9 cellular contexts compared by ENCODE assay signal in genomic region chr1:9687876-9688582, GRCh38. TPM values are rescaled to one million over a fixed set of nuclear protein-coding genes. Genes with fewer than 3 reads are reported as not detected.
A peak's percentile ranks its signal among the peaks of the same experiment; 100 is the strongest.
DNase-seq lines count a peak whose midpoint lies in the region; ATAC-seq and TF ChIP-seq lines count a peak whose summit lies in the region.
"Had no signal": no experiment of that assay in that cellular context is flagged by ENCODE, and none has a peak within 500 bp of the region (broad histone marks: within the 10 kb centered on the region; RNA-seq: fewer than 3 reads in every experiment).

No MANE protein-coding gene starts in this region.

- dilution Hi-C loops in mammary epithelial cell (cut with HindIII; ENCODE audit: low sequenced_read_pairs) = no loop called here

- H4K20me1 ChIP-seq in mammary epithelial cell (ENCODE audit: insufficient read depth, low read length) = no peaks in the 10 kb centered on the region

- in situ Hi-C loops in mammary epithelial cell (cut with MboI; ENCODE audit: low sequenced_read_pairs in 2 of 2) = no loop called here

- H3K4me1 ChIP-seq in mammary epithelial cell (ENCODE audit: insufficient read depth, low read length) = peaks cover 39% of the 10 kb centered on the region
- H3K4me1 ChIP-seq in right lobe of liver = peaks cover 0 to 26% (median 5%) of the 10 kb centered on the region in 4 donors
- H3K4me1 ChIP-seq in upper lobe of left lung = peaks cover 22 to 38% (median 38%) of the 10 kb centered on the region in 4 donors

- H3K27ac ChIP-seq in mammary epithelial cell (ENCODE audit: insufficient read depth, low read depth, low read length) = peak overlapping the region; percentile 23
- H3K27ac ChIP-seq in right lobe of liver = no peak overlapping the region
- H3K27ac ChIP-seq in upper lobe of left lung = peak overlapping the region in 3 of 4 donors; percentile 52 to 69 (median 67)

- WGBS in mammary epithelial cell (ENCODE audit: low coverage, missing lambda C conversion rate) = 12% methylated on average over 19 of the region's 34 CpGs
- WGBS in right lobe of liver (ENCODE audit: insufficient coverage, low coverage, low lambda C conversion rate, missing lambda C conversion rate) = 9% methylated on average over 25 of the region's 34 CpGs
- 15 to 30% methylated on average over 15 to 28 of the region's 34 CpGs for WGBS in upper lobe of left lung, 2 donors

- no peak for TF ChIP-seq POLR2A in right lobe of liver (IDR thresholded peaks at IDR 0.05)
- no peak for TF ChIP-seq POLR2A in upper lobe of left lung (IDR thresholded peaks at IDR 0.05)

- no peak for TF ChIP-seq EP300 in upper lobe of left lung (IDR thresholded peaks at IDR 0.05)

- intact Hi-C loops in mammary epithelial cell (cut with micrococcal nuclease) (loop anchor here (2.0 kb wide), 1 partner anchor 15 kb away; no protein-coding TSS in a partner anchor), right lobe of liver (cut with DNase I) (no loop called here)

- TF ChIP-seq CTCF in mammary epithelial cell (conservative IDR thresholded peaks at IDR 0.05 in 1 of 2, IDR thresholded peaks at IDR 0.05 in 1 of 2; ENCODE audit: extremely low read depth in 1 of 2, insufficient read depth in 1 of 2, low read depth in 1 of 2, low read length in 2 of 2) (no peak), right lobe of liver (IDR thresholded peaks at IDR 0.05) (no peak), upper lobe of left lung (IDR thresholded peaks at IDR 0.05) (no peak)

- H3K9ac ChIP-seq in mammary epithelial cell (ENCODE audit: insufficient read depth, low read length) = peak overlapping the region; percentile 60

- H3K79me2 ChIP-seq in mammary epithelial cell (ENCODE audit: insufficient read depth, low read length) = peaks cover 4% of the 10 kb centered on the region

- CTCF ChIA-PET in mammary epithelial cell (lab: Charles Lee; ENCODE audit: low non-redundant PET) = no interaction called here

- H3K36me3 ChIP-seq in mammary epithelial cell (ENCODE audit: insufficient read depth, low read length) = no peaks in the 10 kb centered on the region
- H3K36me3 ChIP-seq in right lobe of liver = no peaks in the 10 kb centered on the region
- H3K36me3 ChIP-seq in upper lobe of left lung = no peaks in the 10 kb centered on the region
- H3K36me3 ChIP-seq: adrenal gland had no signal

- peak overlapping the region; percentile 44 to 49 (median 48) for H3K4me3 ChIP-seq in mammary epithelial cell (replicated peaks in 1 of 3; ENCODE audit: insufficient read depth in 1 of 3, low read depth in 2 of 3, low read length in 3 of 3)
- H3K4me3 ChIP-seq in right lobe of liver = peak overlapping the region; percentile 39 to 42 (median 40)
- H3K4me3 ChIP-seq in upper lobe of left lung = peak overlapping the region; percentile 52 to 92 (median 74)

- peak overlapping the region; percentile 95 for H2AFZ ChIP-seq in mammary epithelial cell (ENCODE audit: low read depth, low read length)

- H3K9me3 ChIP-seq in mammary epithelial cell (replicated peaks; ENCODE audit: insufficient read depth, low read length) (no peaks in the 10 kb centered on the region), right lobe of liver (no peaks in the 10 kb centered on the region), upper lobe of left lung (no peaks in the 10 kb centered on the region)
- H3K9me3 ChIP-seq: adrenal gland had no signal

- DNase-seq in NCI-H82 (lab: John Stamatoyannopoulos, UW) (peak; percentile 43), NCI-H82 treated with DMSO at 0.1 percent for 48 hours (lab: John Stamatoyannopoulos, UW; ENCODE audit: unreplicated experiment) (no peak), NCI-H146 treated with DMSO at 0.1 percent for 48 hours (lab: John Stamatoyannopoulos, UW; ENCODE audit: unreplicated experiment) (peak; percentile 9), mammary epithelial cell (peak; percentile 34), right lobe of liver (peak in 1 of 3 donors; percentile 27), upper lobe of left lung (peak in 1 of 2 donors; percentile 87), Ammon's horn (ENCODE audit: low spot score) (no peak), RKO (ENCODE audit: low spot score) (no peak)

- ATAC-seq in right lobe of liver = peak in 2 of 4 donors; percentile 17 to 31
- peak in 1 of 2 donors; percentile 44 for ATAC-seq in upper lobe of left lung (ENCODE audit: low FRiP score in 2 of 2)

- BruUV-seq in mammary epithelial cell (replicated peaks; lab: Mats Ljungman, UMichigan) = TSS peak; percentile 19

- H3K4me2 ChIP-seq in mammary epithelial cell (ENCODE audit: insufficient read depth, low read depth, low read length) = peak overlapping the region; percentile 91

- H3K27me3 ChIP-seq in mammary epithelial cell (ENCODE audit: insufficient read depth, low read length) (no peaks in the 10 kb centered on the region), right lobe of liver (no peaks in the 10 kb centered on the region), upper lobe of left lung (no peaks in the 10 kb centered on the region)
- H3K27me3 ChIP-seq: adrenal gland had no signal

RNA-seq across cellular contexts. Expression of gene PIK3CD, which starts 36.5 kb away (rescaled TPM):
- total RNA-seq in mammary epithelial cell = 10 to 100 TPM in 1 of 2 donors, 1 to 10 TPM in 1; 6.3 to 19.1 TPM
- 7.4 TPM for polyA plus RNA-seq in mammary epithelial cell
- 12.1 TPM for polyA minus RNA-seq in mammary epithelial cell
- 1 to 10 TPM; 1.4 to 5.8 (median 2.6) TPM for total RNA-seq in right lobe of liver
- total RNA-seq in upper lobe of left lung = 10 to 100 TPM; 19.0 to 56.6 (median 24.2) TPM

Comparison
In these comparisons a context has a peak if more than half of its experiments do, and no peak if none do; other contexts are left out.
1. DNase-seq: peak in NCI-H82 (single experiment), NCI-H146 treated with DMSO at 0.1 percent for 48 hours (single experiment) and mammary epithelial cell (single experiment); none in NCI-H82 treated with DMSO at 0.1 percent for 48 hours (single experiment), Ammon's horn (single experiment) and RKO (single experiment).
2. H3K27ac ChIP-seq: peak in mammary epithelial cell (single experiment) and upper lobe of left lung (3 of 4); none in right lobe of liver (0 of 3).
3. Peak in every context shown above with its lines, with median percentiles within 50 percentile points of each other: H3K4me3 ChIP-seq.